ENCODE assay signal across 3 cellular contexts in genomic region chr12:108696996-108697290, GRCh38.
TF ChIP-seq lines count a peak whose summit lies in the region.

No MANE protein-coding gene starts in this region.

TF ChIP-seq in SK-N-SH, 30 proteins besides CTCF, POLR2A, EP300 and RAD21:
- TF ChIP-seq CHD2 (IDR thresholded peaks at IDR 0.05; ENCODE audit: low read length, partially characterized antibody) (no peak), MEF2A (IDR thresholded peaks at IDR 0.05; ENCODE audit: borderline replicate concordance, low read depth) (no peak), NFIC (IDR thresholded peaks at IDR 0.05; ENCODE audit: borderline replicate concordance) (no peak), TEAD4 (IDR thresholded peaks at IDR 0.05; ENCODE audit: borderline replicate concordance, insufficient read depth) (no peak), JUND (IDR thresholded peaks at IDR 0.05) (no peak), FOSL2 (IDR thresholded peaks at IDR 0.05; ENCODE audit: borderline replicate concordance, low read depth) (no peak), POLR2AphosphoS5 (IDR thresholded peaks at IDR 0.05; ENCODE audit: low read depth, low read length) (no peak), RXRA (IDR thresholded peaks at IDR 0.05; ENCODE audit: borderline replicate concordance, low read depth) (no peak), NRF1 (IDR thresholded peaks at IDR 0.05; ENCODE audit: low read depth, low read length) (no peak), TCF12 (IDR thresholded peaks at IDR 0.05) (no peak), EZH2phosphoT487 (IDR thresholded peaks at IDR 0.05; ENCODE audit: borderline replicate concordance, low read depth) (no peak), GATA2 (CRISPR knock-in tag; IDR thresholded peaks at IDR 0.05) (no peak), FOXM1 (IDR thresholded peaks at IDR 0.05; ENCODE audit: low read depth) (no peak), GABPA (IDR thresholded peaks at IDR 0.05; ENCODE audit: low read depth) (no peak), ELF1 (IDR thresholded peaks at IDR 0.05) (no peak), FOXJ3 (CRISPR knock-in tag; IDR thresholded peaks at IDR 0.05) (no peak)
- TF ChIP-seq, protein P1, sequence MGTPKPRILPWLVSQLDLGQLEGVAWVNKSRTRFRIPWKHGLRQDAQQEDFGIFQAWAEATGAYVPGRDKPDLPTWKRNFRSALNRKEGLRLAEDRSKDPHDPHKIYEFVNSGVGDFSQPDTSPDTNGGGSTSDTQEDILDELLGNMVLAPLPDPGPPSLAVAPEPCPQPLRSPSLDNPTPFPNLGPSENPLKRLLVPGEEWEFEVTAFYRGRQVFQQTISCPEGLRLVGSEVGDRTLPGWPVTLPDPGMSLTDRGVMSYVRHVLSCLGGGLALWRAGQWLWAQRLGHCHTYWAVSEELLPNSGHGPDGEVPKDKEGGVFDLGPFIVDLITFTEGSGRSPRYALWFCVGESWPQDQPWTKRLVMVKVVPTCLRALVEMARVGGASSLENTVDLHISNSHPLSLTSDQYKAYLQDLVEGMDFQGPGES (IDR thresholded peaks at IDR 0.05; ENCODE audit: low read depth, low read length) = no peak
TF ChIP-seq in SK-N-SH: peak in this region for 0.

TF ChIP-seq in SK-N-SH treated with all-trans-retinoic acid at 6 μM for 48 hours, 23 proteins besides CTCF, POLR2A, EP300 and RAD21:
- TF ChIP-seq POU6F1 (CRISPR knock-in tag; IDR thresholded peaks at IDR 0.05; ENCODE audit: borderline replicate concordance, low read depth) = no peak

TF ChIP-seq in GM12878, 131 proteins besides CTCF, POLR2A, EP300 and RAD21 (continued from another document):
- TF ChIP-seq, protein P2, sequence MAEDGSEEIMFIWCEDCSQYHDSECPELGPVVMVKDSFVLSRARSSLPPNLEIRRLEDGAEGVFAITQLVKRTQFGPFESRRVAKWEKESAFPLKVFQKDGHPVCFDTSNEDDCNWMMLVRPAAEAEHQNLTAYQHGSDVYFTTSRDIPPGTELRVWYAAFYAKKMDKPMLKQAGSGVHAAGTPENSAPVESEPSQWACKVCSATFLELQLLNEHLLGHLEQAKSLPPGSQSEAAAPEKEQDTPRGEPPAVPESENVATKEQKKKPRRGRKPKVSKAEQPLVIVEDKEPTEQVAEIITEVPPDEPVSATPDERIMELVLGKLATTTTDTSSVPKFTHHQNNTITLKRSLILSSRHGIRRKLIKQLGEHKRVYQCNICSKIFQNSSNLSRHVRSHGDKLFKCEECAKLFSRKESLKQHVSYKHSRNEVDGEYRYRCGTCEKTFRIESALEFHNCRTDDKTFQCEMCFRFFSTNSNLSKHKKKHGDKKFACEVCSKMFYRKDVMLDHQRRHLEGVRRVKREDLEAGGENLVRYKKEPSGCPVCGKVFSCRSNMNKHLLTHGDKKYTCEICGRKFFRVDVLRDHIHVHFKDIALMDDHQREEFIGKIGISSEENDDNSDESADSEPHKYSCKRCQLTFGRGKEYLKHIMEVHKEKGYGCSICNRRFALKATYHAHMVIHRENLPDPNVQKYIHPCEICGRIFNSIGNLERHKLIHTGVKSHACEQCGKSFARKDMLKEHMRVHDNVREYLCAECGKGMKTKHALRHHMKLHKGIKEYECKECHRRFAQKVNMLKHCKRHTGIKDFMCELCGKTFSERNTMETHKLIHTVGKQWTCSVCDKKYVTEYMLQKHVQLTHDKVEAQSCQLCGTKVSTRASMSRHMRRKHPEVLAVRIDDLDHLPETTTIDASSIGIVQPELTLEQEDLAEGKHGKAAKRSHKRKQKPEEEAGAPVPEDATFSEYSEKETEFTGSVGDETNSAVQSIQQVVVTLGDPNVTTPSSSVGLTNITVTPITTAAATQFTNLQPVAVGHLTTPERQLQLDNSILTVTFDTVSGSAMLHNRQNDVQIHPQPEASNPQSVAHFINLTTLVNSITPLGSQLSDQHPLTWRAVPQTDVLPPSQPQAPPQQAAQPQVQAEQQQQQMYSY (CRISPR knock-in tag; IDR thresholded peaks at IDR 0.05) = no peak
- no peak for TF ChIP-seq E2F8 (IDR thresholded peaks at IDR 0.05; ENCODE audit: low read depth, partially characterized antibody)
- no peak for TF ChIP-seq POLR2AphosphoS5 (IDR thresholded peaks at IDR 0.05; ENCODE audit: low read length)
- TF ChIP-seq, protein P3, sequence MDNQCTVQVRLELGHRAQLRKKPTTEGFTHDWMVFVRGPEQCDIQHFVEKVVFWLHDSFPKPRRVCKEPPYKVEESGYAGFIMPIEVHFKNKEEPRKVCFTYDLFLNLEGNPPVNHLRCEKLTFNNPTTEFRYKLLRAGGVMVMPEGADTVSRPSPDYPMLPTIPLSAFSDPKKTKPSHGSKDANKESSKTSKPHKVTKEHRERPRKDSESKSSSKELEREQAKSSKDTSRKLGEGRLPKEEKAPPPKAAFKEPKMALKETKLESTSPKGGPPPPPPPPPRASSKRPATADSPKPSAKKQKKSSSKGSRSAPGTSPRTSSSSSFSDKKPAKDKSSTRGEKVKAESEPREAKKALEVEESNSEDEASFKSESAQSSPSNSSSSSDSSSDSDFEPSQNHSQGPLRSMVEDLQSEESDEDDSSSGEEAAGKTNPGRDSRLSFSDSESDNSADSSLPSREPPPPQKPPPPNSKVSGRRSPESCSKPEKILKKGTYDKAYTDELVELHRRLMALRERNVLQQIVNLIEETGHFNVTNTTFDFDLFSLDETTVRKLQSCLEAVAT (IDR thresholded peaks at IDR 0.05) = no peak
- TF ChIP-seq MXI1 (IDR thresholded peaks at IDR 0.05; ENCODE audit: low read depth, low read length) = no peak
- no peak for TF ChIP-seq RB1 (IDR thresholded peaks at IDR 0.05; ENCODE audit: borderline replicate concordance)
- no peak for TF ChIP-seq KLF5 (IDR thresholded peaks at IDR 0.05; ENCODE audit: partially characterized antibody)
- no peak for TF ChIP-seq CEBPB (IDR thresholded peaks at IDR 0.05; ENCODE audit: borderline replicate concordance in 1 of 2, low read depth in 2 of 2, low read length in 2 of 2)
- TF ChIP-seq MTA2 (IDR thresholded peaks at IDR 0.05; ENCODE audit: low read depth) = no peak
- TF ChIP-seq ZNF217 (IDR thresholded peaks at IDR 0.05) = no peak
